Comparison of ENCODE assay signal across 1 cellular context in genomic region chr10:96831867-96832720, GRCh38.
TF ChIP-seq lines count a peak whose summit lies in the region.

TSS of gene LCOR (plus strand) at chr10:96832298. CDS start at chr10:96949058, 116,760 bp downstream.

TF ChIP-seq in HEK293, 187 proteins besides CTCF, POLR2A, EP300 and RAD21 (continued from another document and continues in another):
- TF ChIP-seq ZNF211 (tag by site-specific recombination; IDR thresholded peaks at IDR 0.05; ENCODE audit: low read depth) (no peak), ZNF660 (tag by site-specific recombination; IDR thresholded peaks at IDR 0.05) (no peak; the same call in 1 of the 2 replicates), PRDM2 (tag by site-specific recombination; IDR thresholded peaks at IDR 0.05; ENCODE audit: borderline replicate concordance) (no peak), ZNF184 (tag by site-specific recombination; IDR thresholded peaks at IDR 0.05) (no peak), HOXC10 (CRISPR knock-in tag; IDR thresholded peaks at IDR 0.05) (no peak), ZNF280C (tag by site-specific recombination; IDR thresholded peaks at IDR 0.05) (no peak), ZBTB8A (tag by site-specific recombination; IDR thresholded peaks at IDR 0.05) (peak; percentile 89), ZNF768 (tag by site-specific recombination; IDR thresholded peaks at IDR 0.05) (no peak), ZNF266 (tag by site-specific recombination; IDR thresholded peaks at IDR 0.05; ENCODE audit: low read depth) (no peak), ZNF626 (tag by site-specific recombination; IDR thresholded peaks at IDR 0.05) (no peak), ZNF561 (tag by site-specific recombination; IDR thresholded peaks at IDR 0.05; ENCODE audit: borderline replicate concordance) (no peak; the same call in 1 of the 2 replicates), ZNF530 (tag by site-specific recombination; IDR thresholded peaks at IDR 0.05; ENCODE audit: low read depth) (no peak), KLF9 (tag by site-specific recombination; IDR thresholded peaks at IDR 0.05; ENCODE audit: low read depth) (peak; percentile 75; the same call in 1 of the 2 replicates), ZNF558 (tag by site-specific recombination; IDR thresholded peaks at IDR 0.05) (no peak), ZNF121 (tag by site-specific recombination; IDR thresholded peaks at IDR 0.05) (no peak), ZFP37 (tag by site-specific recombination; IDR thresholded peaks at IDR 0.05) (no peak), ZNF239 (tag by site-specific recombination; IDR thresholded peaks at IDR 0.05) (no peak), ZNF777 (tag by site-specific recombination; IDR thresholded peaks at IDR 0.05; ENCODE audit: borderline replicate concordance) (no peak), ZNF214 (tag by site-specific recombination; IDR thresholded peaks at IDR 0.05; ENCODE audit: borderline replicate concordance) (no peak), REST (tag by site-specific recombination; IDR thresholded peaks at IDR 0.05) (no peak), OSR2 (tag by site-specific recombination; IDR thresholded peaks at IDR 0.05) (no peak), GLIS1 (tag by site-specific recombination; IDR thresholded peaks at IDR 0.05) (peak; percentile 65), TRIM28 (IDR thresholded peaks at IDR 0.05; ENCODE audit: borderline replicate concordance, low read length) (no peak), ZNF610 (tag by site-specific recombination; IDR thresholded peaks at IDR 0.05; ENCODE audit: borderline replicate concordance) (no peak), ZNF274 (IDR thresholded peaks at IDR 0.05; ENCODE audit: low read length) (no peak), ZNF274 (tag by site-specific recombination; IDR thresholded peaks at IDR 0.05; ENCODE audit: borderline replicate concordance) (no peak), ZBTB44 (tag by site-specific recombination; IDR thresholded peaks at IDR 0.05) (no peak), ZNF18 (tag by site-specific recombination; IDR thresholded peaks at IDR 0.05) (no peak), ZNF175 (tag by site-specific recombination; IDR thresholded peaks at IDR 0.05) (no peak), ZNF146 (tag by site-specific recombination; IDR thresholded peaks at IDR 0.05) (0 out of 2 replicates have a peak, but pooled peaks have one; percentile 20), ZNF112 (tag by site-specific recombination; IDR thresholded peaks at IDR 0.05) (no peak), ZNF473 (tag by site-specific recombination; IDR thresholded peaks at IDR 0.05) (no peak)
- TF ChIP-seq, protein P1, sequence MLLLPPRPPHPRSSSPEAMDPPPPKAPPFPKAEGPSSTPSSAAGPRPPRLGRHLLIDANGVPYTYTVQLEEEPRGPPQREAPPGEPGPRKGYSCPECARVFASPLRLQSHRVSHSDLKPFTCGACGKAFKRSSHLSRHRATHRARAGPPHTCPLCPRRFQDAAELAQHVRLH (tag by site-specific recombination; IDR thresholded peaks at IDR 0.05): 0 out of 2 replicates have a peak, but pooled peaks have one; percentile 13
- TF ChIP-seq, protein P2, sequence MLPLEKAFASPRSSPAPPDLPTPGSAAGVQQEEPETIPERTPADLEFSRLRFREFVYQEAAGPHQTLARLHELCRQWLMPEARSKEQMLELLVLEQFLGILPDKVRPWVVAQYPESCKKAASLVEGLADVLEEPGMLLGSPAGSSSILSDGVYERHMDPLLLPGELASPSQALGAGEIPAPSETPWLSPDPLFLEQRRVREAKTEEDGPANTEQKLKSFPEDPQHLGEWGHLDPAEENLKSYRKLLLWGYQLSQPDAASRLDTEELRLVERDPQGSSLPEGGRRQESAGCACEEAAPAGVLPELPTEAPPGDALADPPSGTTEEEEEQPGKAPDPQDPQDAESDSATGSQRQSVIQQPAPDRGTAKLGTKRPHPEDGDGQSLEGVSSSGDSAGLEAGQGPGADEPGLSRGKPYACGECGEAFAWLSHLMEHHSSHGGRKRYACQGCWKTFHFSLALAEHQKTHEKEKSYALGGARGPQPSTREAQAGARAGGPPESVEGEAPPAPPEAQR (tag by site-specific recombination; IDR thresholded peaks at IDR 0.05): no peak
- TF ChIP-seq, protein P3, sequence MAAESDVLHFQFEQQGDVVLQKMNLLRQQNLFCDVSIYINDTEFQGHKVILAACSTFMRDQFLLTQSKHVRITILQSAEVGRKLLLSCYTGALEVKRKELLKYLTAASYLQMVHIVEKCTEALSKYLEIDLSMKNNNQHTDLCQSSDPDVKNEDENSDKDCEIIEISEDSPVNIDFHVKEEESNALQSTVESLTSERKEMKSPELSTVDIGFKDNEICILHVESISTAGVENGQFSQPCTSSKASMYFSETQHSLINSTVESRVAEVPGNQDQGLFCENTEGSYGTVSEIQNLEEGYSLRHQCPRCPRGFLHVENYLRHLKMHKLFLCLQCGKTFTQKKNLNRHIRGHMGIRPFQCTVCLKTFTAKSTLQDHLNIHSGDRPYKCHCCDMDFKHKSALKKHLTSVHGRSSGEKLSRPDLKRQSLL (tag by site-specific recombination; IDR thresholded peaks at IDR 0.05): peak; percentile 71; the same call in 1 of the 2 replicates
- TF ChIP-seq, protein P4, sequence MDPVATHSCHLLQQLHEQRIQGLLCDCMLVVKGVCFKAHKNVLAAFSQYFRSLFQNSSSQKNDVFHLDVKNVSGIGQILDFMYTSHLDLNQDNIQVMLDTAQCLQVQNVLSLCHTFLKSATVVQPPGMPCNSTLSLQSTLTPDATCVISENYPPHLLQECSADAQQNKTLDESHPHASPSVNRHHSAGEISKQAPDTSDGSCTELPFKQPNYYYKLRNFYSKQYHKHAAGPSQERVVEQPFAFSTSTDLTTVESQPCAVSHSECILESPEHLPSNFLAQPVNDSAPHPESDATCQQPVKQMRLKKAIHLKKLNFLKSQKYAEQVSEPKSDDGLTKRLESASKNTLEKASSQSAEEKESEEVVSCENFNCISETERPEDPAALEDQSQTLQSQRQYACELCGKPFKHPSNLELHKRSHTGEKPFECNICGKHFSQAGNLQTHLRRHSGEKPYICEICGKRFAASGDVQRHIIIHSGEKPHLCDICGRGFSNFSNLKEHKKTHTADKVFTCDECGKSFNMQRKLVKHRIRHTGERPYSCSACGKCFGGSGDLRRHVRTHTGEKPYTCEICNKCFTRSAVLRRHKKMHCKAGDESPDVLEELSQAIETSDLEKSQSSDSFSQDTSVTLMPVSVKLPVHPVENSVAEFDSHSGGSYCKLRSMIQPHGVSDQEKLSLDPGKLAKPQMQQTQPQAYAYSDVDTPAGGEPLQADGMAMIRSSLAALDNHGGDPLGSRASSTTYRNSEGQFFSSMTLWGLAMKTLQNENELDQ (tag by site-specific recombination; IDR thresholded peaks at IDR 0.05; ENCODE audit: low read depth): no peak
- TF ChIP-seq, protein P5, sequence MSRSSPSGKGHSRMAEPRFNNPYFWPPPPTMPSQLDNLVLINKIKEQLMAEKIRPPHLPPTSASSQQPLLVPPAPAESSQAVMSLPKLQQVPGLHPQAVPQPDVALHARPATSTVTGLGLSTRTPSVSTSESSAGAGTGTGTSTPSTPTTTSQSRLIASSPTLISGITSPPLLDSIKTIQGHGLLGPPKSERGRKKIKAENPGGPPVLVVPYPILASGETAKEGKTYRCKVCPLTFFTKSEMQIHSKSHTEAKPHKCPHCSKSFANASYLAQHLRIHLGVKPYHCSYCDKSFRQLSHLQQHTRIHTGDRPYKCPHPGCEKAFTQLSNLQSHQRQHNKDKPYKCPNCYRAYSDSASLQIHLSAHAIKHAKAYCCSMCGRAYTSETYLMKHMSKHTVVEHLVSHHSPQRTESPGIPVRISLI (tag by site-specific recombination; IDR thresholded peaks at IDR 0.05): no peak
